Comparison of ENCODE assay signal across 26 cellular contexts in genomic region chr9:37178742-37179141, GRCh38.
"Had no signal": no experiment of that assay in that cellular context is flagged by ENCODE, and none has a peak within 500 bp of the region (broad histone marks: within the 10 kb centered on the region; RNA-seq: fewer than 3 reads in every experiment).

No MANE protein-coding gene starts in this region.

- ATAC-seq: heart right ventricle; left ventricle myocardium superior; lower lobe of right lung; natural killer cell; psoas muscle; right cardiac atrium; stimulated activated memory B cell treated with anti-CD40 and anti-IgM and Interleukin-4, amounts not matched to agents 10 μg/mL and 1 μg/mL and 100 μg/mL, for 72 hours; stimulated activated naive CD8-positive, alpha-beta T cell treated with anti-CD3 and anti-CD28 coated beads, Interleukin-15, Interleukin-2, amounts not matched to agents 100 U/mL and 50 U/mL, for 24 hours had no signal

- H3K4me1 ChIP-seq: colonic mucosa, esophagus squamous epithelium, heart right ventricle, lower lobe of right lung, psoas muscle, testis had no signal

- FAIRE-seq: endometrium had no signal

- H3K9me3 ChIP-seq: colonic mucosa, esophagus squamous epithelium, lower lobe of right lung, ovary, psoas muscle, testis, tibial artery had no signal

- H3K27ac ChIP-seq: colonic mucosa, esophagus squamous epithelium, heart right ventricle, lower lobe of right lung, ovary, psoas muscle, skin epidermis, spleen, testis, tibial artery had no signal

- H3K36me3 ChIP-seq: colonic mucosa, lower lobe of right lung, ovary, tibial artery had no signal

- H3K4me3 ChIP-seq: colonic mucosa, esophagus squamous epithelium, heart right ventricle, lower lobe of right lung, ovary, psoas muscle, skin epidermis, spleen, testis, tibial artery had no signal

- H3K27me3 ChIP-seq: colonic mucosa, esophagus squamous epithelium, heart right ventricle, ovary, spleen, testis, tibial artery had no signal

- DNase-seq: colonic mucosa; effector CD8-positive, alpha-beta T cell; erythroblast; esophagus squamous epithelium; foreskin melanocyte; glutamatergic neuron; heart right ventricle; hippocampal formation; islet precursor cell; left ventricle myocardium superior; lower lobe of right lung; natural killer cell; occipital lobe; ovary; posterior cingulate gyrus; psoas muscle; right cardiac atrium; spleen; stimulated activated CD4-positive, alpha-beta T cell treated with anti-CD3 and anti-CD28 coated beads, Interleukin-4, amount 100 ng/mL, for 4 hours; stimulated activated naive CD8-positive, alpha-beta T cell treated with anti-CD3 and anti-CD28 coated beads, Interleukin-15, Interleukin-2, amounts not matched to agents 100 U/mL and 50 U/mL, for 24 hours; substantia nigra; testis; tibial artery had no signal
